Comparison of ENCODE assay signal across 30 cellular contexts in the genomic region with DNA sequence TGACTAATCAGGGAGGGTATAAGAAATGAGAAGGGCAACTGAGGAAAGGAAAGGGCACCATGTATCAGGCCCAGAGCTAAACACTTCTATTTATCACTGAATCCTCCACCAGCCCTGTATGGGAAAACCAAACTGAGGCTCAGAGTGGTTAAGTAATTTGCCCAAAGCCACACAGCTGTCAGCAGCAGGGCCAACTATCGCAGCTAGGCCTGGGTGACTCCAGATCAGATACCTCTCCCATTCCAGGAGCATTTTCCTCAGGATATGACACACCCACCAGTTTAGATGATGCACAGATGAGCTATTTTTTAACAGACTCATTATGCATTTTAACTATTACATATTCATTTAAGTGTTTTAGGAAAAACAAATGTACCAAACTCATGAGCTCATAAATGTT. TPM values are rescaled to one million over a fixed set of nuclear protein-coding genes. Genes with fewer than 3 reads are reported as not detected.
A peak's percentile ranks its signal among the peaks of the same experiment; 100 is the strongest.
DNase-seq lines count a peak whose midpoint lies in the region; ATAC-seq lines count a peak whose summit lies in the region.
"Had no signal": no experiment of that assay in that cellular context is flagged by ENCODE, and none has a peak within 500 bp of the region (broad histone marks: within the 10 kb centered on the region; RNA-seq: fewer than 3 reads in every experiment).

No MANE protein-coding gene starts in this region.

- POLR2A ChIA-PET in naive thymus-derived CD8-positive, alpha-beta T cell (lab: Charles Lee) = interaction anchor here (0.7 to 1.5 kb wide), 4 partner anchors 9 to 46 kb away, joined by 3 to 7 read pairs (median 4); a partner anchor contains a TSS

- DNase-seq in activated CD8-positive, alpha-beta memory T cell treated with anti-CD3 and anti-CD28 coated beads, Interleukin-2, amount 10 ng/mL, durations not matched to agents 7 days and 5 days = no peak
- DNase-seq in activated CD8-positive, alpha-beta memory T cell treated with anti-CD3 and anti-CD28 coated beads, Interleukin-2, amount 50 U/mL, for 48 hours = no peak
- DNase-seq in EL (peak; percentile 29), RKO (ENCODE audit: low spot score) (peak; percentile 76)
- no peak for DNase-seq in naive thymus-derived CD8-positive, alpha-beta T cell
- DNase-seq: activated CD4-positive, alpha-beta T cell treated with anti-CD3 and anti-CD28 coated beads, Interleukin-2, amount 50 U/mL, for 48 hours; activated CD4-positive, CD25-positive, alpha-beta regulatory T cell; activated gamma-delta T cell treated with Interleukin-2 at 50 U/mL for 16 hours; activated T-cell treated with anti-CD3 and anti-CD28 coated beads for 4 hours; AML-193; effector CD8-positive, alpha-beta T cell; GOT3; Karpas-422; mesenchymal stem cell; MV-4-11; NCI-H1436 treated with DMSO at 0.1 percent for 48 hours; NCI-H2081 treated with DMSO at 0.1 percent for 48 hours; NCI-H226; NCI-H526 treated with DMSO at 0.1 percent for 48 hours; NK-92 treated with Interleukin-12 subunit alpha and Interleukin-12 subunit beta, amount 100 ng/mL, for 24 hours; PC-9; Right ventricle myocardium superior; stimulated activated CD4-positive, alpha-beta T cell treated with anti-CD3 and anti-CD28 coated beads, Interleukin-1b, Interleukin-23, amount 100 ng/mL, for 48 hours; testis had no signal

- peaks cover 40% of the 10 kb centered on the region for H3K36me3 Mint-ChIP-seq in activated CD8-positive, alpha-beta memory T cell treated with anti-CD3 and anti-CD28 coated beads, Interleukin-2, amount 10 ng/mL, durations not matched to agents 7 days and 5 days
- peaks cover 4 to 25% (median 22%) of the 10 kb centered on the region in 3 donors for H3K36me3 Mint-ChIP-seq in naive thymus-derived CD8-positive, alpha-beta T cell

- H3K4me1 Mint-ChIP-seq in activated CD8-positive, alpha-beta memory T cell treated with anti-CD3 and anti-CD28 coated beads, Interleukin-2, amount 10 ng/mL, durations not matched to agents 7 days and 5 days = peaks cover 24% of the 10 kb centered on the region
- H3K4me1 Mint-ChIP-seq in naive thymus-derived CD8-positive, alpha-beta T cell = peaks cover 16 to 70% (median 63%) of the 10 kb centered on the region in 4 donors

- peak overlapping the region; percentile 28 for H3K27ac Mint-ChIP-seq in activated CD8-positive, alpha-beta memory T cell treated with anti-CD3 and anti-CD28 coated beads, Interleukin-2, amount 10 ng/mL, durations not matched to agents 7 days and 5 days
- peak overlapping the region in 9 of 10 donors; percentile 32 to 71 (median 52) for H3K27ac Mint-ChIP-seq in naive thymus-derived CD8-positive, alpha-beta T cell
- H3K27ac Mint-ChIP-seq: stimulated activated naive CD8-positive, alpha-beta T cell treated with anti-CD3 and anti-CD28 coated beads, Interleukin-15, Interleukin-2, amounts not matched to agents 100 ng/mL and 50 ng/mL, for 24 hours; T-helper 1 cell treated with Interleukin-12 subunit alpha and Interleukin-12 subunit beta and Interleukin-4 antibody, amounts not matched to agents 30 μg/mL and 1 μg/mL, for 36 hours had no signal

- no peak overlapping the region for H3K4me3 Mint-ChIP-seq in activated CD8-positive, alpha-beta memory T cell treated with anti-CD3 and anti-CD28 coated beads, Interleukin-2, amount 10 ng/mL, durations not matched to agents 7 days and 5 days
- no peak overlapping the region for H3K4me3 Mint-ChIP-seq in naive thymus-derived CD8-positive, alpha-beta T cell
- H3K4me3 Mint-ChIP-seq: stimulated activated naive CD8-positive, alpha-beta T cell treated with anti-CD3 and anti-CD28 coated beads, Interleukin-15, Interleukin-2, amounts not matched to agents 100 ng/mL and 50 ng/mL, for 24 hours; T-helper 1 cell treated with Interleukin-12 subunit alpha and Interleukin-12 subunit beta and Interleukin-4 antibody, amounts not matched to agents 30 μg/mL and 1 μg/mL, for 36 hours had no signal

- no peak for ATAC-seq in activated CD8-positive, alpha-beta memory T cell treated with anti-CD3 and anti-CD28 coated beads, Interleukin-2, amount 10 ng/mL, durations not matched to agents 7 days and 5 days
- no peak for ATAC-seq in naive thymus-derived CD8-positive, alpha-beta T cell
- no peak for ATAC-seq in HG03354 (IDR thresholded peaks at IDR 0.05; ENCODE audit: poor library complexity, severe bottlenecking, unreplicated experiment)
- ATAC-seq in GM18502 (IDR thresholded peaks at IDR 0.05; ENCODE audit: poor library complexity, unreplicated experiment) = no peak
- ATAC-seq in HG03565 (IDR thresholded peaks at IDR 0.05; ENCODE audit: unreplicated experiment) = no peak
- ATAC-seq: SK-N-SH treated with all-trans-retinoic acid at 6 μM for 48 hours had no signal

- CTCF ChIA-PET in activated CD8-positive, alpha-beta memory T cell treated with anti-CD3 and anti-CD28 coated beads, Interleukin-2, amount 10 ng/mL, durations not matched to agents 7 days and 5 days (lab: Charles Lee) = interaction anchor here (0.9 to 1.9 kb wide), 4 partner anchors 9 to 578 kb away, joined by 3 to 11 read pairs (median 4); no protein-coding TSS in a partner anchor

- no peaks in the 10 kb centered on the region for H3K27me3 Mint-ChIP-seq in activated CD8-positive, alpha-beta memory T cell treated with anti-CD3 and anti-CD28 coated beads, Interleukin-2, amount 10 ng/mL, durations not matched to agents 7 days and 5 days
- H3K27me3 Mint-ChIP-seq in naive thymus-derived CD8-positive, alpha-beta T cell = no peaks in the 10 kb centered on the region
- H3K27me3 Mint-ChIP-seq: stimulated activated naive CD8-positive, alpha-beta T cell treated with anti-CD3 and anti-CD28 coated beads, Interleukin-15, Interleukin-2, amounts not matched to agents 100 ng/mL and 50 ng/mL, for 24 hours had no signal

- no peaks in the 10 kb centered on the region for H3K9me3 Mint-ChIP-seq in activated CD8-positive, alpha-beta memory T cell treated with anti-CD3 and anti-CD28 coated beads, Interleukin-2, amount 10 ng/mL, durations not matched to agents 7 days and 5 days (ENCODE audit: low read depth)
- peaks cover 0 to 21% (median 4%) of the 10 kb centered on the region in 9 donors for H3K9me3 Mint-ChIP-seq in naive thymus-derived CD8-positive, alpha-beta T cell
- H3K9me3 Mint-ChIP-seq: stimulated activated naive CD8-positive, alpha-beta T cell treated with anti-CD3 and anti-CD28 coated beads, Interleukin-15, Interleukin-2, amounts not matched to agents 100 ng/mL and 50 ng/mL, for 24 hours had no signal

RNA-seq across cellular contexts. Expression of a gene that starts 14.5 kb away (rescaled TPM):
- 100 to 1,000 TPM; 186 to 236 TPM for total RNA-seq in activated CD8-positive, alpha-beta memory T cell treated with anti-CD3 and anti-CD28 coated beads, Interleukin-2, amount 10 ng/mL, durations not matched to agents 7 days and 5 days
- total RNA-seq in naive thymus-derived CD8-positive, alpha-beta T cell = 100 to 1,000 TPM; 141 to 150 TPM
- polyA plus RNA-seq in naive thymus-derived CD8-positive, alpha-beta T cell = 10 to 100 TPM; 37.3 to 82.7 (median 54.8) TPM

Comparison
In these comparisons a context has a peak if more than half of its experiments do, and no peak if none do; other contexts are left out.
1. DNase-seq: peak in EL (single experiment) and RKO (single experiment); none in activated CD8-positive, alpha-beta memory T cell treated with anti-CD3 and anti-CD28 coated beads, Interleukin-2, amount 10 ng/mL, durations not matched to agents 7 days and 5 days (single experiment), activated CD8-positive, alpha-beta memory T cell treated with anti-CD3 and anti-CD28 coated beads, Interleukin-2, amount 50 U/mL, for 48 hours (single experiment) and naive thymus-derived CD8-positive, alpha-beta T cell (0 of 10).